In genomic region chrX:154998204-154998880, GRCh38 we compare ENCODE assay signal across 34 cellular contexts.
"Had no signal": no experiment of that assay in that cellular context is flagged by ENCODE, and none has a peak within 500 bp of the region (broad histone marks: within the 10 kb centered on the region; RNA-seq: fewer than 3 reads in every experiment).

No MANE protein-coding gene starts in this region.

- H3K4me3 ChIP-seq: adrenal gland, body of pancreas, breast epithelium had no signal

- ATAC-seq: activated CD4-positive, alpha-beta T cell treated with anti-CD3 and anti-CD28 coated beads for 36 hours; activated CD4-positive, CD25-positive, alpha-beta regulatory T cell treated with anti-CD3 and anti-CD28 coated beads, Interleukin-2, amount 50 U/mL, for 24 hours; activated CD8-positive, alpha-beta T cell treated with anti-CD3 and anti-CD28 coated beads for 36 hours; activated naive CD4-positive, alpha-beta T cell treated with anti-CD3 and anti-CD28 coated beads, Interleukin-2, amount 50 U/mL, for 72 hours; activated T-cell treated with anti-CD3 and anti-CD28 coated beads, Interleukin-2, amount 50 U/mL, for 4 hours; activated T-cell treated with anti-CD3 and anti-CD28 coated beads, Interleukin-2, amount 50 U/mL, for 72 hours; activated T-helper 17 cell treated with anti-CD3 and anti-CD28 coated beads, Interleukin-2, amount 50 U/mL, for 72 hours; body of pancreas; WTC11 had no signal

- H3K27ac ChIP-seq: adrenal gland, brain microvascular endothelial cell, breast epithelium, WERI-Rb-1 had no signal

- H3K27me3 ChIP-seq: adrenal gland, body of pancreas, brain microvascular endothelial cell, breast epithelium had no signal

- DNase-seq: activated CD4-positive, alpha-beta memory T cell treated with anti-CD3 and anti-CD28 coated beads for 36 hours; activated CD4-positive, alpha-beta T cell treated with anti-CD3 and anti-CD28 coated beads for 1 hour; activated CD4-positive, alpha-beta T cell treated with anti-CD3 and anti-CD28 coated beads for 36 hours; activated CD4-positive, alpha-beta T cell treated with anti-CD3 and anti-CD28 coated beads for 48 hours; activated CD4-positive, alpha-beta T cell treated with anti-CD3 and anti-CD28 coated beads, Interleukin-2, amount 10 ng/mL, durations not matched to agents 7 days and 5 days; activated CD4-positive, alpha-beta T cell treated with anti-CD3 and anti-CD28 coated beads, Interleukin-2, amount 50 U/mL, for 4 hours; activated CD4-positive, CD25-positive, alpha-beta regulatory T cell; activated CD8-positive, alpha-beta memory T cell treated with anti-CD3 and anti-CD28 coated beads, Interleukin-2, amount 50 U/mL, for 4 hours; activated CD8-positive, alpha-beta T cell treated with anti-CD3 and anti-CD28 coated beads for 36 hours; activated effector memory CD4-positive, alpha-beta T cell treated with anti-CD3 and anti-CD28 coated beads, Interleukin-2, amount 50 U/mL, for 16 hours; activated gamma-delta T cell treated with Interleukin-2 at 50 U/mL for 16 hours; activated naive CD4-positive, alpha-beta T cell; activated naive CD4-positive, alpha-beta T cell treated with anti-CD3 and anti-CD28 coated beads for 36 hours; activated naive CD4-positive, alpha-beta T cell treated with anti-CD3 and anti-CD28 coated beads, Interleukin-2, amount 50 U/mL, for 16 hours; activated naive CD8-positive, alpha-beta T cell treated with anti-CD3 and anti-CD28 coated beads for 36 hours; activated T-cell treated with anti-CD3 and anti-CD28 coated beads for 4 hours; activated T-cell treated with anti-CD3 and anti-CD28 coated beads, Interleukin-2, amount 50 U/mL, for 1 hour; activated T-cell treated with anti-CD3 and anti-CD28 coated beads, Interleukin-2, amount 50 U/mL, for 4 hours; activated T-cell treated with anti-CD3 and anti-CD28 coated beads, Interleukin-2, amount 50 U/mL, for 72 hours; adrenal gland; amniotic stem cell; aorta; body of pancreas; brain microvascular endothelial cell; central memory CD4-positive, alpha-beta T cell; T-helper 1 cell; T-helper 2 cell; T-helper 9 cell; WERI-Rb-1 had no signal

- H3K4me1 ChIP-seq: adrenal gland, breast epithelium had no signal

- H3K9me3 ChIP-seq: adrenal gland, body of pancreas, breast epithelium had no signal

- H3K36me3 ChIP-seq: adrenal gland, brain microvascular endothelial cell, breast epithelium, WERI-Rb-1 had no signal
